Comparison of ENCODE assay signal across 16 cellular contexts in genomic region chr4:72107456-72107855, GRCh38.
A peak's percentile ranks its signal among the peaks of the same experiment; 100 is the strongest.
DNase-seq lines count a peak whose midpoint lies in the region; ATAC-seq and TF ChIP-seq lines count a peak whose summit lies in the region.
"Had no signal": no experiment of that assay in that cellular context is flagged by ENCODE, and none has a peak within 500 bp of the region (broad histone marks: within the 10 kb centered on the region; RNA-seq: fewer than 3 reads in every experiment).

No MANE protein-coding gene starts in this region.

- no peaks in the 10 kb centered on the region for H3K9me3 Mint-ChIP-seq in MCF 10A (ENCODE audit: unreplicated experiment)
- peaks cover 0 to 11% of the 10 kb centered on the region in 2 donors for H3K9me3 Mint-ChIP-seq in stimulated activated naive CD8-positive, alpha-beta T cell treated with anti-CD3 and anti-CD28 coated beads, Interleukin-15, amount 100 ng/mL, for 72 hours
- H3K9me3 Mint-ChIP-seq: CD4-positive, alpha-beta T cell had no signal

- TF ChIP-seq CTCF in MCF 10A (IDR thresholded peaks at IDR 0.05; ENCODE audit: unreplicated experiment) (no peak), breast epithelium (IDR thresholded peaks at IDR 0.05) (no peak), mammary epithelial cell (conservative IDR thresholded peaks at IDR 0.05 in 1 of 2, IDR thresholded peaks at IDR 0.05 in 1 of 2; ENCODE audit: extremely low read depth in 1 of 2, insufficient read depth in 1 of 2, low read depth in 1 of 2, low read length in 2 of 2) (no peak), foreskin keratinocyte (conservative IDR thresholded peaks at IDR 0.05) (no peak)

- no TSS peak for BruUV-seq in MCF 10A (replicated peaks; lab: Mats Ljungman, UMichigan)
- BruUV-seq in mammary epithelial cell (replicated peaks; lab: Mats Ljungman, UMichigan) = no TSS peak

- no peaks in the 10 kb centered on the region for H4K20me1 ChIP-seq in mammary epithelial cell (ENCODE audit: insufficient read depth, low read length)

- no peaks in the 10 kb centered on the region for H3K4me1 ChIP-seq in breast epithelium
- peaks cover 6% of the 10 kb centered on the region for H3K4me1 ChIP-seq in mammary epithelial cell (ENCODE audit: insufficient read depth, low read length)
- H3K4me1 ChIP-seq in foreskin keratinocyte = peaks cover 6% of the 10 kb centered on the region
- H3K4me1 ChIP-seq: A549, HAP-1 had no signal

- no peak overlapping the region for H3K9ac ChIP-seq in mammary epithelial cell (ENCODE audit: insufficient read depth, low read length)
- H3K9ac ChIP-seq: GM23248 had no signal

- no peak overlapping the region for H3K27ac Mint-ChIP-seq in MCF 10A (ENCODE audit: low read depth, unreplicated experiment)
- no peak overlapping the region for H3K27ac Mint-ChIP-seq in stimulated activated naive CD8-positive, alpha-beta T cell treated with anti-CD3 and anti-CD28 coated beads, Interleukin-15, amount 100 ng/mL, for 72 hours
- H3K27ac Mint-ChIP-seq: CD4-positive, alpha-beta T cell had no signal

- peak; percentile 64 for ATAC-seq in foreskin keratinocyte
- ATAC-seq in stimulated activated naive CD8-positive, alpha-beta T cell treated with anti-CD3 and anti-CD28 coated beads, Interleukin-15, amount 100 ng/mL, for 72 hours = no peak
- ATAC-seq: A549 had no signal

- TF ChIP-seq POLR2A in breast epithelium (IDR thresholded peaks at IDR 0.05) = no peak

- CTCF ChIA-PET in MCF 10A (lab: Yijun Ruan, JAX) (no interaction called here), mammary epithelial cell (lab: Charles Lee; ENCODE audit: low non-redundant PET) (no interaction called here)

- DNase-seq in MCF 10A (ENCODE audit: unreplicated experiment) (peak; percentile 8), breast epithelium (ENCODE audit: low spot score in 2 of 2) (no peak), mammary epithelial cell (peak; percentile 48), foreskin keratinocyte (peak in 1 of 2 donors; percentile 58), ecto neural progenitor cell (ENCODE audit: low spot score) (no peak), cerebellar nuclear complex (lab: John Stamatoyannopoulos, UW) (no peak)
- no peak for DNase-seq in stimulated activated naive CD8-positive, alpha-beta T cell treated with anti-CD3 and anti-CD28 coated beads, Interleukin-15, amount 100 ng/mL, for 72 hours
- DNase-seq: AML-193; Caco-2; CD4-positive, alpha-beta T cell; GM23248; IMR-90 had no signal

- no peaks in the 10 kb centered on the region for H3K36me3 Mint-ChIP-seq in MCF 10A (ENCODE audit: insufficient read depth, unreplicated experiment)

- peaks cover 15% of the 10 kb centered on the region for H3K4me1 Mint-ChIP-seq in MCF 10A (ENCODE audit: insufficient read depth, unreplicated experiment)
- peaks cover 4% of the 10 kb centered on the region for H3K4me1 Mint-ChIP-seq in stimulated activated naive CD8-positive, alpha-beta T cell treated with anti-CD3 and anti-CD28 coated beads, Interleukin-15, amount 100 ng/mL, for 72 hours

- no peak overlapping the region for H3K4me2 ChIP-seq in mammary epithelial cell (ENCODE audit: insufficient read depth, low read depth, low read length)
- H3K4me2 ChIP-seq: A549 had no signal

- H3K9me3 ChIP-seq in breast epithelium (no peaks in the 10 kb centered on the region), mammary epithelial cell (replicated peaks; ENCODE audit: insufficient read depth, low read length) (no peaks in the 10 kb centered on the region)
- H3K9me3 ChIP-seq: A549, Caco-2, HAP-1 had no signal

- in situ Hi-C loops in mammary epithelial cell (cut with MboI; ENCODE audit: low sequenced_read_pairs in 2 of 2) = no loop called here

- POLR2A ChIA-PET in MCF 10A (lab: Yijun Ruan, JAX) = no interaction called here

- no peak overlapping the region for H2AFZ ChIP-seq in mammary epithelial cell (ENCODE audit: low read depth, low read length)
- H2AFZ ChIP-seq: GM23248 had no signal

- no peaks in the 10 kb centered on the region for H3K27me3 Mint-ChIP-seq in MCF 10A (ENCODE audit: insufficient read depth, unreplicated experiment)
- peaks cover 10% of the 10 kb centered on the region for H3K27me3 Mint-ChIP-seq in stimulated activated naive CD8-positive, alpha-beta T cell treated with anti-CD3 and anti-CD28 coated beads, Interleukin-15, amount 100 ng/mL, for 72 hours
- H3K27me3 Mint-ChIP-seq: CD4-positive, alpha-beta T cell had no signal

- no peaks in the 10 kb centered on the region for H3K79me2 ChIP-seq in mammary epithelial cell (ENCODE audit: insufficient read depth, low read length)

- H3K27me3 ChIP-seq in breast epithelium (no peaks in the 10 kb centered on the region), mammary epithelial cell (ENCODE audit: insufficient read depth, low read length) (no peaks in the 10 kb centered on the region), foreskin keratinocyte (no peaks in the 10 kb centered on the region)

- intact Hi-C loops in MCF 10A (cut with micrococcal nuclease) (no loop called here), breast epithelium (cut with DNase I; ENCODE audit: low total_unique reads) (no loop called here), mammary epithelial cell (cut with micrococcal nuclease) (no loop called here)

- H3K4me3 Mint-ChIP-seq in MCF 10A (ENCODE audit: unreplicated experiment) = no peak overlapping the region
- no peak overlapping the region for H3K4me3 Mint-ChIP-seq in stimulated activated naive CD8-positive, alpha-beta T cell treated with anti-CD3 and anti-CD28 coated beads, Interleukin-15, amount 100 ng/mL, for 72 hours
- H3K4me3 Mint-ChIP-seq: CD4-positive, alpha-beta T cell had no signal

- no peak overlapping the region for H3K4me3 ChIP-seq in breast epithelium
- no peak overlapping the region for H3K4me3 ChIP-seq in mammary epithelial cell (replicated peaks in 1 of 3; ENCODE audit: insufficient read depth in 1 of 3, low read depth in 2 of 3, low read length in 3 of 3)
- H3K4me3 ChIP-seq: A549, GM23248, HAP-1 had no signal

- dilution Hi-C loops in mammary epithelial cell (cut with HindIII; ENCODE audit: low sequenced_read_pairs) = no loop called here

- no peak overlapping the region for H3K27ac ChIP-seq in breast epithelium
- H3K27ac ChIP-seq in mammary epithelial cell (ENCODE audit: insufficient read depth, low read depth, low read length) = no peak overlapping the region
- H3K27ac ChIP-seq in foreskin keratinocyte = peak overlapping the region; percentile 39
- H3K27ac ChIP-seq: 22Rv1, A549, C4-2B, GM23248 had no signal

- no peaks in the 10 kb centered on the region for H3K36me3 ChIP-seq in breast epithelium
- H3K36me3 ChIP-seq in mammary epithelial cell (ENCODE audit: insufficient read depth, low read length) = no peaks in the 10 kb centered on the region
- H3K36me3 ChIP-seq: HAP-1 had no signal

Comparison
In these comparisons a context has a peak if more than half of its experiments do, and no peak if none do; other contexts are left out.
1. DNase-seq: peak in MCF 10A (single experiment) and mammary epithelial cell (single experiment); none in breast epithelium (0 of 2), stimulated activated naive CD8-positive, alpha-beta T cell treated with anti-CD3 and anti-CD28 coated beads, Interleukin-15, amount 100 ng/mL, for 72 hours (0 of 2), ecto neural progenitor cell (single experiment) and cerebellar nuclear complex (0 of 2).